19 cellular contexts compared by ENCODE assay signal in genomic region chr7:156833311-156833710, GRCh38. TPM values are rescaled to one million over a fixed set of nuclear protein-coding genes. Genes with fewer than 3 reads are reported as not detected.
DNase-seq lines count a peak whose midpoint lies in the region; TF ChIP-seq lines count a peak whose summit lies in the region.
"Had no signal": no experiment of that assay in that cellular context is flagged by ENCODE, and none has a peak within 500 bp of the region (broad histone marks: within the 10 kb centered on the region; RNA-seq: fewer than 3 reads in every experiment).

No MANE protein-coding gene starts in this region.

- peaks cover 0 to 14% of the 10 kb centered on the region in 2 donors for H3K36me3 ChIP-seq in vagina

- no peak for TF ChIP-seq POLR2A in vagina (IDR thresholded peaks at IDR 0.05)

- TF ChIP-seq CTCF in vagina (IDR thresholded peaks at IDR 0.05) = no peak

- H3K4me3 ChIP-seq in vagina = no peak overlapping the region
- H3K4me3 ChIP-seq: BLaER1, GM12878 had no signal

- intact Hi-C loops in vagina (cut with DNase I) = no loop called here

- DNase-seq in NCI-H82 (lab: John Stamatoyannopoulos, UW) = peak; percentile 41
- DNase-seq in NCI-H82 treated with DMSO at 0.1 percent for 48 hours (lab: John Stamatoyannopoulos, UW; ENCODE audit: unreplicated experiment) = no peak
- DNase-seq in NAMALWA (ENCODE audit: low spot score) = peak; percentile 26
- peak; percentile 29 for DNase-seq in germinal center (ENCODE audit: low spot score)
- no peak for DNase-seq in NCI-H1930 (lab: John Stamatoyannopoulos, UW)
- no peak for DNase-seq in vagina (ENCODE audit: extremely low spot score in 2 of 2)
- no peak for DNase-seq in medulla oblongata (ENCODE audit: extremely low spot score)
- DNase-seq in mesenteric fat pad (ENCODE audit: low spot score) = no peak
- DNase-seq: 8988T; Calu3; CD8-positive, alpha-beta T cell; DMS79 treated with DMSO at 0.1 percent for 48 hours; EL; GOT3; H7; HFFc6; IMR-90 had no signal

- H3K27me3 ChIP-seq in vagina = no peaks in the 10 kb centered on the region
- H3K27me3 ChIP-seq: BLaER1 had no signal

- no peaks in the 10 kb centered on the region for H3K4me1 ChIP-seq in vagina
- H3K4me1 ChIP-seq: BLaER1 had no signal

- no peak overlapping the region for H3K27ac ChIP-seq in vagina
- H3K27ac ChIP-seq: BLaER1 had no signal

- H3K9me3 ChIP-seq in vagina = no peaks in the 10 kb centered on the region
- H3K9me3 ChIP-seq: BLaER1 had no signal

RNA-seq across cellular contexts. Expression of gene LMBR1, which starts 59.7 kb away (rescaled TPM):
- 45.7 TPM for total RNA-seq in vagina
- 69.2 TPM for total RNA-seq in mesenteric fat pad

Comparison
In these comparisons a context has a peak if more than half of its experiments do, and no peak if none do; other contexts are left out.
1. DNase-seq: peak in NCI-H82 (single experiment), NAMALWA (single experiment) and germinal center (single experiment); none in NCI-H82 treated with DMSO at 0.1 percent for 48 hours (single experiment), NCI-H1930 (0 of 2), vagina (0 of 2), medulla oblongata (single experiment) and mesenteric fat pad (single experiment).